Comparison of ENCODE assay signal across 1 cellular context in genomic region chr2:225006730-225007129, GRCh38.
TF ChIP-seq lines count a peak whose summit lies in the region.

No MANE protein-coding gene starts in this region.

TF ChIP-seq in HepG2, 621 proteins besides CTCF, POLR2A, EP300 and RAD21:
- TF ChIP-seq, protein P1, sequence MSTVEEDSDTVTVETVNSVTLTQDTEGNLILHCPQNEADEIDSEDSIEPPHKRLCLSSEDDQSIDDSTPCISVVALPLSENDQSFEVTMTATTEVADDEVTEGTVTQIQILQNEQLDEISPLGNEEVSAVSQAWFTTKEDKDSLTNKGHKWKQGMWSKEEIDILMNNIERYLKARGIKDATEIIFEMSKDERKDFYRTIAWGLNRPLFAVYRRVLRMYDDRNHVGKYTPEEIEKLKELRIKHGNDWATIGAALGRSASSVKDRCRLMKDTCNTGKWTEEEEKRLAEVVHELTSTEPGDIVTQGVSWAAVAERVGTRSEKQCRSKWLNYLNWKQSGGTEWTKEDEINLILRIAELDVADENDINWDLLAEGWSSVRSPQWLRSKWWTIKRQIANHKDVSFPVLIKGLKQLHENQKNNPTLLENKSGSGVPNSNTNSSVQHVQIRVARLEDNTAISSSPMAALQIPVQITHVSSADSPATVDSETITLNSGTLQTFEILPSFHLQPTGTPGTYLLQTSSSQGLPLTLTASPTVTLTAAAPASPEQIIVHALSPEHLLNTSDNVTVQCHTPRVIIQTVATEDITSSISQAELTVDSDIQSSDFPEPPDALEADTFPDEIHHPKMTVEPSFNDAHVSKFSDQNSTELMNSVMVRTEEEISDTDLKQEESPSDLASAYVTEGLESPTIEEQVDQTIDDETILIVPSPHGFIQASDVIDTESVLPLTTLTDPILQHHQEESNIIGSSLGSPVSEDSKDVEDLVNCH (CRISPR knock-in tag; IDR thresholded peaks at IDR 0.05), result no peak
TF ChIP-seq in HepG2: peak in this region for 0.
